7 cellular contexts compared by ENCODE assay signal in genomic region chr1:44666719-44667118, GRCh38. TPM values are rescaled to one million over a fixed set of nuclear protein-coding genes. Genes with fewer than 3 reads are reported as not detected.
DNase-seq lines count a peak whose midpoint lies in the region; FAIRE-seq and TF ChIP-seq lines count a peak whose summit lies in the region.
"Not testable (repeated sequence)": the region's sequence is repeated elsewhere in the genome, so short reads cannot be mapped to it uniquely, and the experiment has no call there.
"Had no signal": no experiment of that assay in that cellular context is flagged by ENCODE, and none has a peak within 500 bp of the region (broad histone marks: within the 10 kb centered on the region; RNA-seq: fewer than 3 reads in every experiment).

No MANE protein-coding gene starts in this region.

- H3K9ac ChIP-seq in adipocyte (ENCODE audit: low read length); kidney (ENCODE audit: low read length in 2 of 2): not testable (repeated sequence)

- WGBS in spleen, 5 donors, result 90 to 100% (median 100%) methylated on average over 1 of the region's 1 CpG

- POLR2A ChIA-PET in HEK293 (lab: Yijun Ruan, JAX), result not testable (repeated sequence)

- intact Hi-C loops in kidney (cut with DNase I); spleen (cut with DNase I; ENCODE audit: low total_unique reads): not testable (repeated sequence)

- TF ChIP-seq CTCF in HEK293 (tag by site-specific recombination; IDR thresholded peaks at IDR 0.05); kidney (IDR thresholded peaks at IDR 0.05; ENCODE audit: borderline replicate concordance, extremely low read depth, insufficient read depth); osteoblast (IDR thresholded peaks at IDR 0.05; ENCODE audit: extremely low read depth, low read depth, low read length); spleen (IDR thresholded peaks at IDR 0.05 in 8 of 11, conservative IDR thresholded peaks at IDR 0.05 in 3 of 11): not testable (repeated sequence)

- CTCF ChIA-PET in HEK293 (lab: Yijun Ruan, JAX), result interaction anchor here (1.9 kb wide), 1 partner anchor 14 kb away, joined by 5 read pairs; no protein-coding TSS in a partner anchor

- H3K9me3 ChIP-seq in HEK293 (ENCODE audit: control insufficient read depth, insufficient read depth, low read depth, low read length); adipocyte (ENCODE audit: control insufficient read depth, low read length); kidney (ENCODE audit: control insufficient read depth in 1 of 2, low read length in 2 of 2); osteoblast (ENCODE audit: low read depth, low read length); spleen: not testable (repeated sequence)

- TF ChIP-seq POLR2A in spleen (IDR thresholded peaks at IDR 0.05), result not testable (repeated sequence)

- H3K27ac ChIP-seq in HEK293 (ENCODE audit: extremely low read depth, low read depth, low read length); kidney (ENCODE audit: low read depth in 2 of 2, low read length in 2 of 2); osteoblast (ENCODE audit: low read depth, low read length); spleen: not testable (repeated sequence)

- not testable (repeated sequence) for H3K27me3 ChIP-seq in adipocyte (replicated peaks; ENCODE audit: control insufficient read depth, insufficient read depth, low read length); osteoblast (ENCODE audit: insufficient read depth, low read length); spleen (replicated peaks in 1 of 7)

- not testable (repeated sequence) for H3K79me2 ChIP-seq in osteoblast (ENCODE audit: insufficient read depth, low read length)

- H3K4me2 ChIP-seq in osteoblast (ENCODE audit: insufficient read depth, low read length), result not testable (repeated sequence)

- H3K4me1 ChIP-seq in HEK293 (ENCODE audit: control insufficient read depth, insufficient read depth, low read length); adipocyte (ENCODE audit: control insufficient read depth, insufficient read depth, low read length); kidney (ENCODE audit: control insufficient read depth in 1 of 2, insufficient read depth in 1 of 2, low read depth in 1 of 2, low read length in 2 of 2); osteoblast (ENCODE audit: insufficient read depth, low read length): not testable (repeated sequence)
- H3K4me1 ChIP-seq in spleen, result peaks cover 5 to 41% (median 20%) of the 10 kb centered on the region in 6 donors

- not testable (repeated sequence) for H3K4me3 ChIP-seq in HEK293 (ENCODE audit: low read depth, low read length); adipocyte (ENCODE audit: low read length); kidney (ENCODE audit: low read length in 2 of 2); osteoblast (ENCODE audit: insufficient read depth, low read length); spleen

- FAIRE-seq in kidney (lab: Jason Lieb, UNC), result not testable (repeated sequence)

- H2AFZ ChIP-seq in osteoblast (ENCODE audit: low read length), result not testable (repeated sequence)

- H3K36me3 ChIP-seq in HEK293 (ENCODE audit: control insufficient read depth in 2 of 2, insufficient read depth in 1 of 2, low read length in 2 of 2); adipocyte (ENCODE audit: control insufficient read depth, insufficient read depth, low read length, severe bottlenecking); kidney (ENCODE audit: control insufficient read depth in 1 of 2, insufficient read depth in 2 of 2, low read length in 2 of 2); osteoblast (ENCODE audit: insufficient read depth, low read length); spleen: not testable (repeated sequence)

- DNase-seq in adipocyte (ENCODE audit: low read depth), result peak; percentile 9
- DNase-seq in dedifferentiated amniotic fluid mesenchymal stem cell (ENCODE audit: extremely low spot score), result peak; percentile 25
- DNase-seq in kidney, result peak; percentile 15
- peak; percentile 59 for DNase-seq in osteoblast (ENCODE audit: insufficient read length, low spot score, missing footprints)
- DNase-seq in spleen, result peak; percentile 13

- not testable (repeated sequence) for H4K20me1 ChIP-seq in osteoblast (ENCODE audit: insufficient read depth, low read length)

TF ChIP-seq in HEK293, 187 proteins besides CTCF, POLR2A, EP300 and RAD21:
- peak; percentile 54; the same call in 1 of the 2 replicates for TF ChIP-seq ZNF121 (tag by site-specific recombination; IDR thresholded peaks at IDR 0.05)

RNA-seq across cellular contexts. Expression of gene TMEM53, which starts 7.6 kb away (rescaled TPM):
- total RNA-seq in kidney, result 16.4 TPM
- polyA plus RNA-seq in kidney (ENCODE audit: insufficient read depth, low read depth, low replicate concordance), result 45.0 TPM
- total RNA-seq in osteoblast, result 6.9 and 7.7 TPM in 2 replicates
- total RNA-seq in spleen, result 1 to 10 TPM; 4.3 to 7.5 (median 5.4) TPM
- polyA plus RNA-seq in spleen, result 1 to 10 TPM; 4.9 to 5.7 (median 5.5) TPM

RNA-seq across cellular contexts. Expression of gene ARMH1, which starts 7.8 kb away (rescaled TPM):
- total RNA-seq in kidney (3.9 TPM), osteoblast (3.2 and 4.3 TPM in 2 replicates), spleen (10 to 100 TPM; 12.2 to 24.7 (median 16.2) TPM)
- polyA plus RNA-seq in kidney (ENCODE audit: insufficient read depth, low read depth, low replicate concordance) (3.4 TPM), spleen (10 to 100 TPM; 43.9 to 86.0 (median 77.4) TPM)
- total RNA-seq: Daoy had no signal

Comparison
In these comparisons a context has a peak if more than half of its experiments do, and no peak if none do; other contexts are left out.
1. DNase-seq: peak in every context shown above with its lines; median percentile 59 in osteoblast; 25 in dedifferentiated amniotic fluid mesenchymal stem cell; 15 in kidney; 13 in spleen; 9 in adipocyte.